21 cellular contexts compared by ENCODE assay signal in genomic region chr15:71291247-71291646, GRCh38.
"Had no signal": no experiment of that assay in that cellular context is flagged by ENCODE, and none has a peak within 500 bp of the region (broad histone marks: within the 10 kb centered on the region; RNA-seq: fewer than 3 reads in every experiment).

No MANE protein-coding gene starts in this region.

- H3K4me1 ChIP-seq: colonic mucosa had no signal

- H3K36me3 ChIP-seq: colonic mucosa, sigmoid colon, uterus had no signal

- FAIRE-seq: islet of Langerhans had no signal

- DNase-seq: activated CD4-positive, CD25-positive, alpha-beta regulatory T cell treated with anti-CD3 and anti-CD28 coated beads, Interleukin-2, amount 50 U/mL, for 72 hours; activated gamma-delta T cell treated with Interleukin-2 at 50 U/mL for 16 hours; activated T-cell treated with anti-CD3 and anti-CD28 coated beads for 4 hours; anterior cingulate cortex; colonic mucosa; endodermal cell; foreskin melanocyte; left cardiac atrium; midbrain; natural killer cell; retina; sigmoid colon; stimulated activated CD8-positive, alpha-beta memory T cell treated with anti-CD3 and anti-CD28 coated beads, Interleukin-4, amount 100 ng/mL, for 48 hours; stimulated activated naive B cell treated with anti-CD40 and anti-IgM and Interleukin-4, amounts not matched to agents 10 μg/mL and 1 μg/mL and 100 μg/mL, for 72 hours; trophoblast cell; uterus had no signal

- H3K9me3 ChIP-seq: colonic mucosa, sigmoid colon, uterus had no signal

- H3K4me3 ChIP-seq: colonic mucosa, sigmoid colon, smooth muscle cell, uterus had no signal

- H3K27me3 ChIP-seq: colonic mucosa, sigmoid colon, uterus had no signal

- H3K27ac ChIP-seq: colonic mucosa, sigmoid colon, VCaP had no signal

- ATAC-seq: activated CD8-positive, alpha-beta memory T cell treated with anti-CD3 and anti-CD28 coated beads, Interleukin-2, amount 10 ng/mL, durations not matched to agents 7 days and 5 days; activated CD8-positive, alpha-beta T cell treated with anti-CD3 and anti-CD28 coated beads for 36 hours; left cardiac atrium; stimulated activated naive B cell treated with anti-CD40 and anti-IgM and Interleukin-4, amounts not matched to agents 10 μg/mL and 1 μg/mL and 100 μg/mL, for 72 hours had no signal
